Comparison of ENCODE assay signal across 1 cellular context in the genomic region with DNA sequence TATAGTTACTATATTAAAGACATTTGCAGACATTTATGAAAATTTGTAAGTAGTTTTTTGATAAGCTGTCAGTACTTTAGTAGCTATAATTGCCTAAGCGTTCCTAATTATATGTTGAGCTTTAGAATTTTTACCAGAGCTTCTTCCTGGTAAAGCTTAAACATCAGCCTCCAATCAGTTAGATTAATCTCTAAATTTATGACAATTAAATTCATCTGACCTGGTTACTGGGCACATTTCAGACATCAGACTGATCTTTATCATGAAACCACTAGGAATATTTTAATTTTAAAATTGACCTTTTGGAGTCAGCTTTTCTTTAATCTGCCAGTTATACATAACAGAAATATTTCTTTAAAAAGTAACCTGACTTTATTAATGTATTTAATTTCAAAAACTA.
A peak's percentile ranks its signal among the peaks of the same experiment; 100 is the strongest.
TF ChIP-seq lines count a peak whose summit lies in the region.

No MANE protein-coding gene starts in this region.

TF ChIP-seq in SK-N-SH treated with all-trans-retinoic acid at 6 μM for 48 hours, 23 proteins besides CTCF, POLR2A, EP300 and RAD21 (continued from another document):
- TF ChIP-seq, protein P1, sequence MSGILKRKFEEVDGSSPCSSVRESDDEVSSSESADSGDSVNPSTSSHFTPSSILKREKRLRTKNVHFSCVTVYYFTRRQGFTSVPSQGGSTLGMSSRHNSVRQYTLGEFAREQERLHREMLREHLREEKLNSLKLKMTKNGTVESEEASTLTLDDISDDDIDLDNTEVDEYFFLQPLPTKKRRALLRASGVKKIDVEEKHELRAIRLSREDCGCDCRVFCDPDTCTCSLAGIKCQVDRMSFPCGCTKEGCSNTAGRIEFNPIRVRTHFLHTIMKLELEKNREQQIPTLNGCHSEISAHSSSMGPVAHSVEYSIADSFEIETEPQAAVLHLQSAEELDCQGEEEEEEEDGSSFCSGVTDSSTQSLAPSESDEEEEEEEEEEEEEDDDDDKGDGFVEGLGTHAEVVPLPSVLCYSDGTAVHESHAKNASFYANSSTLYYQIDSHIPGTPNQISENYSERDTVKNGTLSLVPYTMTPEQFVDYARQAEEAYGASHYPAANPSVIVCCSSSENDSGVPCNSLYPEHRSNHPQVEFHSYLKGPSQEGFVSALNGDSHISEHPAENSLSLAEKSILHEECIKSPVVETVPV (CRISPR knock-in tag; IDR thresholded peaks at IDR 0.05): peak; percentile 45; the same call in 1 of the 2 replicates
- TF ChIP-seq OSR1 (CRISPR knock-in tag; IDR thresholded peaks at IDR 0.05) (no peak), TCF4 (CRISPR knock-in tag; IDR thresholded peaks at IDR 0.05; ENCODE audit: borderline replicate concordance) (peak; percentile 77; the same call in 1 of the 2 replicates), PPARA (CRISPR knock-in tag; IDR thresholded peaks at IDR 0.05; ENCODE audit: borderline replicate concordance) (no peak)
TF ChIP-seq in SK-N-SH treated with all-trans-retinoic acid at 6 μM for 48 hours: peak in this region for 7.
